1 cellular context compared by ENCODE assay signal in the genomic region with DNA sequence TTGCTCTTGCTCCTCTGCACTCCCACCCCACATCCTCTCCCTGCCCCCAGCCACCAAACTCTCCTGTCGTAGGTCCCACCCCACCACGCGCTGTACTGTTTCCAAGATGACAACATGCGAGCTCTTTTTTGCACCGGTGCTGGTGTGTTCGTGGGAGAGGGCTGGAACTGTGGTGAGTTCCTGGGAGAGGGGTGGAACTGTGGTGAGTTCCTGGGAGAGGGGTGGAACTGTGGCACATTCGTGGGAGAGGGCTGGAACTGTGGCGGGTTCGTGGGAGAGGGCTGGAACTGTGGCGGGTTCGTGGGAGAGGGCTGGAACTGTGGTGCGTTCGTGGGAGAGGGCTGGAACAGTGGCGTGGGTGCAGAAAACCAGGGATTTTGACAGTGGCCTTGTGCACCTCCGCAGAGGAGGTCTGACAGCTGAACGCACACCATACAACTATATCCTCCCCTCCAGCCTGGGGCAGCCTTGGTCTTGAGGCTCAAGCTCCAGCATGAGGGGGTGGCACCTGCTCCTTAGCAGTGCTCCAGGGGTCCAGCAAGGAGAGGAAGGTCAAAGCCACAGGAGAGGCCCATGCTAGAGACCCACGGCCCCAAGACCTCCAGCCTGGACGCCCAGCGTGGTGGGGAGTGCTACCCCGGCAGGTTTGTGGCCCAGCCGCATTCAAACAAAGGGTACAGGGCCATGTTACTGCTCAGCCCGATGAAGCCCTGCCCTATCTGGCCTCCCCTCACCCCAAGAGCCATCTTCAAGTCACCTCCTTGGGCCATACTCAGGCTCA.
TF ChIP-seq lines count a peak whose summit lies in the region.

No MANE protein-coding gene starts in this region.

TF ChIP-seq in SK-N-SH, 30 proteins besides CTCF, POLR2A, EP300 and RAD21 (continued from another document):
- TF ChIP-seq, protein P1, sequence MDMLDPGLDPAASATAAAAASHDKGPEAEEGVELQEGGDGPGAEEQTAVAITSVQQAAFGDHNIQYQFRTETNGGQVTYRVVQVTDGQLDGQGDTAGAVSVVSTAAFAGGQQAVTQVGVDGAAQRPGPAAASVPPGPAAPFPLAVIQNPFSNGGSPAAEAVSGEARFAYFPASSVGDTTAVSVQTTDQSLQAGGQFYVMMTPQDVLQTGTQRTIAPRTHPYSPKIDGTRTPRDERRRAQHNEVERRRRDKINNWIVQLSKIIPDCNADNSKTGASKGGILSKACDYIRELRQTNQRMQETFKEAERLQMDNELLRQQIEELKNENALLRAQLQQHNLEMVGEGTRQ (IDR thresholded peaks at IDR 0.05; ENCODE audit: borderline replicate concordance, low read depth, low read length), result no peak
- TF ChIP-seq, protein P2, sequence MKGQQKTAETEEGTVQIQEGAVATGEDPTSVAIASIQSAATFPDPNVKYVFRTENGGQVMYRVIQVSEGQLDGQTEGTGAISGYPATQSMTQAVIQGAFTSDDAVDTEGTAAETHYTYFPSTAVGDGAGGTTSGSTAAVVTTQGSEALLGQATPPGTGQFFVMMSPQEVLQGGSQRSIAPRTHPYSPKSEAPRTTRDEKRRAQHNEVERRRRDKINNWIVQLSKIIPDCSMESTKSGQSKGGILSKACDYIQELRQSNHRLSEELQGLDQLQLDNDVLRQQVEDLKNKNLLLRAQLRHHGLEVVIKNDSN (IDR thresholded peaks at IDR 0.05; ENCODE audit: borderline replicate concordance, low read depth), result no peak
- TF ChIP-seq GATA2 (CRISPR knock-in tag; IDR thresholded peaks at IDR 0.05) (no peak), NFIC (IDR thresholded peaks at IDR 0.05; ENCODE audit: borderline replicate concordance) (no peak)
